ENCODE assay signal across 8 cellular contexts in genomic region chr9:99720455-99721050, GRCh38.
DNase-seq lines count a peak whose midpoint lies in the region; ATAC-seq and TF ChIP-seq lines count a peak whose summit lies in the region.

No MANE protein-coding gene starts in this region.

- intact Hi-C loops in CD4-positive, alpha-beta T cell (cut with DNase I, micrococcal nuclease), result loop anchor here in 1 of 2 experiments (10.0 kb wide), 1 partner anchor 64 kb away; no protein-coding TSS in a partner anchor

- no peaks in the 10 kb centered on the region for H3K36me3 ChIP-seq in endodermal cell (ENCODE audit: control insufficient read depth, insufficient read depth, low read length)

- H3K9me3 Mint-ChIP-seq in CD4-positive, alpha-beta T cell, result no peaks in the 10 kb centered on the region
- no peaks in the 10 kb centered on the region for H3K9me3 Mint-ChIP-seq in activated naive CD8-positive, alpha-beta T cell treated with anti-CD3 and anti-CD28 coated beads for 36 hours
- H3K9me3 Mint-ChIP-seq in stimulated activated naive B cell treated with anti-CD40 and anti-IgM and Interleukin-4, amounts not matched to agents 10 μg/mL and 1 μg/mL and 100 μg/mL, for 72 hours, result no peaks in the 10 kb centered on the region
- H3K9me3 Mint-ChIP-seq in endodermal cell, result peaks cover 9% of the 10 kb centered on the region

- 90% methylated on average over 1 of the region's 1 CpG; no CpG with 5 or more reads in 1 of the 2 experiments for WGBS in endodermal cell (ENCODE audit: insufficient coverage in 1 of 2, insufficient read length in 1 of 2), 2 experiments

- peaks cover 38% of the 10 kb centered on the region for H3K4me1 Mint-ChIP-seq in CD4-positive, alpha-beta T cell (ENCODE audit: low read depth)
- peaks cover 28% of the 10 kb centered on the region for H3K4me1 Mint-ChIP-seq in activated naive CD8-positive, alpha-beta T cell treated with anti-CD3 and anti-CD28 coated beads for 36 hours
- peaks cover 12 to 30% of the 10 kb centered on the region in 2 donors for H3K4me1 Mint-ChIP-seq in stimulated activated naive B cell treated with anti-CD40 and anti-IgM and Interleukin-4, amounts not matched to agents 10 μg/mL and 1 μg/mL and 100 μg/mL, for 72 hours
- peaks cover 6% of the 10 kb centered on the region for H3K4me1 Mint-ChIP-seq in endodermal cell

- H3K27me3 ChIP-seq in CD4-positive, alpha-beta T cell (ENCODE audit: control insufficient read depth, insufficient read depth, low read length), result no peaks in the 10 kb centered on the region
- H3K27me3 ChIP-seq in endodermal cell (ENCODE audit: control insufficient read depth, insufficient read depth, low read length, poor library complexity, severe bottlenecking), result no peaks in the 10 kb centered on the region

- DNase-seq in CD4-positive, alpha-beta T cell, result no peak
- DNase-seq in activated naive CD8-positive, alpha-beta T cell treated with anti-CD3 and anti-CD28 coated beads for 36 hours, result no peak
- no peak for DNase-seq in stimulated activated naive B cell treated with anti-CD40 and anti-IgM and Interleukin-4, amounts not matched to agents 10 μg/mL and 1 μg/mL and 100 μg/mL, for 72 hours
- DNase-seq in NCI-H2107 (lab: John Stamatoyannopoulos, UW) (no peak), endodermal cell (no peak), NCI-H345 treated with DMSO at 0.1 percent for 48 hours (lab: John Stamatoyannopoulos, UW; ENCODE audit: unreplicated experiment) (no peak)

- no peak overlapping the region for H3K9ac ChIP-seq in endodermal cell (ENCODE audit: extremely low read depth, low read length, poor library complexity, severe bottlenecking)

- no peak overlapping the region for H3K27ac ChIP-seq in CD4-positive, alpha-beta T cell (ENCODE audit: low read depth, low read length)
- H3K27ac ChIP-seq in endodermal cell (ENCODE audit: low read depth, low read length), result no peak overlapping the region

- CTCF ChIA-PET in CD4-positive, alpha-beta T cell (lab: Charles Lee), result interaction anchor here (1.2 kb wide), 1 partner anchor 12 kb away, joined by 3 read pairs; no protein-coding TSS in a partner anchor

- no peak overlapping the region for H3K4me3 ChIP-seq in endodermal cell (ENCODE audit: low read length)

- ATAC-seq in CD4-positive, alpha-beta T cell (ENCODE audit: poor library complexity), result no peak
- ATAC-seq in GM19397 (IDR thresholded peaks at IDR 0.05; ENCODE audit: unreplicated experiment) (peak; percentile 73), HG03378 (IDR thresholded peaks at IDR 0.05; ENCODE audit: unreplicated experiment) (peak; percentile 71)
- peak; percentile 78 to 79 for ATAC-seq in stimulated activated naive B cell treated with anti-CD40 and anti-IgM and Interleukin-4, amounts not matched to agents 10 μg/mL and 1 μg/mL and 100 μg/mL, for 72 hours (replicated peaks)

- H3K9me3 ChIP-seq in CD4-positive, alpha-beta T cell (ENCODE audit: control insufficient read depth, low read length), result no peaks in the 10 kb centered on the region
- no peaks in the 10 kb centered on the region for H3K9me3 ChIP-seq in endodermal cell (ENCODE audit: control insufficient read depth, low read length)

- peak overlapping the region; percentile 86 for H3K4me3 Mint-ChIP-seq in CD4-positive, alpha-beta T cell
- peak overlapping the region; percentile 70 for H3K4me3 Mint-ChIP-seq in activated naive CD8-positive, alpha-beta T cell treated with anti-CD3 and anti-CD28 coated beads for 36 hours
- peak overlapping the region; percentile 82 for H3K4me3 Mint-ChIP-seq in stimulated activated naive B cell treated with anti-CD40 and anti-IgM and Interleukin-4, amounts not matched to agents 10 μg/mL and 1 μg/mL and 100 μg/mL, for 72 hours
- no peak overlapping the region for H3K4me3 Mint-ChIP-seq in endodermal cell

- peak overlapping the region; percentile 88 for H3K27ac Mint-ChIP-seq in CD4-positive, alpha-beta T cell
- peak overlapping the region; percentile 88 for H3K27ac Mint-ChIP-seq in activated naive CD8-positive, alpha-beta T cell treated with anti-CD3 and anti-CD28 coated beads for 36 hours
- peak overlapping the region; percentile 94 for H3K27ac Mint-ChIP-seq in stimulated activated naive B cell treated with anti-CD40 and anti-IgM and Interleukin-4, amounts not matched to agents 10 μg/mL and 1 μg/mL and 100 μg/mL, for 72 hours
- no peak overlapping the region for H3K27ac Mint-ChIP-seq in endodermal cell

- peaks cover 4% of the 10 kb centered on the region for H3K4me1 ChIP-seq in endodermal cell (ENCODE audit: control insufficient read depth, insufficient read depth, low read length)

- H3K36me3 Mint-ChIP-seq in CD4-positive, alpha-beta T cell (ENCODE audit: low read depth), result no peaks in the 10 kb centered on the region
- no peaks in the 10 kb centered on the region for H3K36me3 Mint-ChIP-seq in activated naive CD8-positive, alpha-beta T cell treated with anti-CD3 and anti-CD28 coated beads for 36 hours
- H3K36me3 Mint-ChIP-seq in stimulated activated naive B cell treated with anti-CD40 and anti-IgM and Interleukin-4, amounts not matched to agents 10 μg/mL and 1 μg/mL and 100 μg/mL, for 72 hours, result no peaks in the 10 kb centered on the region
- no peaks in the 10 kb centered on the region for H3K36me3 Mint-ChIP-seq in endodermal cell (ENCODE audit: low read depth)

- no peaks in the 10 kb centered on the region for H3K27me3 Mint-ChIP-seq in CD4-positive, alpha-beta T cell
- no peaks in the 10 kb centered on the region for H3K27me3 Mint-ChIP-seq in activated naive CD8-positive, alpha-beta T cell treated with anti-CD3 and anti-CD28 coated beads for 36 hours
- H3K27me3 Mint-ChIP-seq in stimulated activated naive B cell treated with anti-CD40 and anti-IgM and Interleukin-4, amounts not matched to agents 10 μg/mL and 1 μg/mL and 100 μg/mL, for 72 hours, result no peaks in the 10 kb centered on the region
- H3K27me3 Mint-ChIP-seq in endodermal cell (ENCODE audit: insufficient read depth), result no peaks in the 10 kb centered on the region

- no peak for TF ChIP-seq CTCF in CD4-positive, alpha-beta T cell (IDR thresholded peaks at IDR 0.05)
- TF ChIP-seq CTCF in endodermal cell (conservative IDR thresholded peaks at IDR 0.05), result no peak

- POLR2A ChIA-PET in CD4-positive, alpha-beta T cell (lab: Charles Lee), result interaction anchor here (0.6 to 1.4 kb wide), 4 partner anchors 10 to 499 kb away, joined by 3 to 7 read pairs (median 4); partner anchors contain the start of gene ALG2
